8 cellular contexts compared by ENCODE assay signal in genomic region chr2:216034065-216034464, GRCh38. TPM values are rescaled to one million over a fixed set of nuclear protein-coding genes. Genes with fewer than 3 reads are reported as not detected.
DNase-seq lines count a peak whose midpoint lies in the region; ATAC-seq, FAIRE-seq and TF ChIP-seq lines count a peak whose summit lies in the region.

No MANE protein-coding gene starts in this region.

- no peaks in the 10 kb centered on the region for H3K27me3 ChIP-seq in CD8-positive, alpha-beta T cell (ENCODE audit: insufficient read depth, low read length)
- H3K27me3 ChIP-seq in adrenal gland (no peaks in the 10 kb centered on the region), right cardiac atrium (ENCODE audit: control insufficient read depth, insufficient read depth) (no peaks in the 10 kb centered on the region), small intestine (ENCODE audit: control insufficient read depth in 2 of 2, insufficient read depth in 2 of 2, low read length in 2 of 2) (no peaks in the 10 kb centered on the region)

- TF ChIP-seq POLR2A in adrenal gland (IDR thresholded peaks at IDR 0.05), result no peak

- no peak for FAIRE-seq in small intestine (lab: Jason Lieb, UNC)

- intact Hi-C loops in CD8-positive, alpha-beta T cell (cut with DNase I, micrococcal nuclease), result loop anchor here (1.0 to 10.0 kb wide), 6 partner anchors 24 to 632 kb away; partner anchors contain the start of genes XRCC5 (in 2 of the 2), PECR (in 1 of the 2) and TMEM169 (in 1 of the 2)
- intact Hi-C loops in adrenal gland (cut with DNase I) (no loop called here), right cardiac atrium (cut with DNase I) (loop anchor here in 1 of 4 donors (10.0 kb wide), 1 partner anchor 631 kb away; no protein-coding TSS in a partner anchor)

- H3K27ac ChIP-seq in CD8-positive, alpha-beta T cell (ENCODE audit: low read depth, low read length), result no peak overlapping the region
- H3K27ac ChIP-seq in adrenal gland, result no peak overlapping the region
- H3K27ac ChIP-seq in right cardiac atrium (ENCODE audit: low read length), result no peak overlapping the region
- no peak overlapping the region for H3K27ac ChIP-seq in small intestine (ENCODE audit: low read depth in 1 of 2, low read length in 1 of 2)

- H3K9me3 ChIP-seq in CD8-positive, alpha-beta T cell (ENCODE audit: low read length), result no peaks in the 10 kb centered on the region
- H3K9me3 ChIP-seq in adrenal gland (replicated peaks in 1 of 3), result no peaks in the 10 kb centered on the region
- no peaks in the 10 kb centered on the region for H3K9me3 ChIP-seq in right cardiac atrium (ENCODE audit: control insufficient read depth, low read length)
- H3K9me3 ChIP-seq in small intestine (ENCODE audit: control insufficient read depth, low read depth), result no peaks in the 10 kb centered on the region

- peaks cover 7% of the 10 kb centered on the region for H3K4me1 ChIP-seq in CD8-positive, alpha-beta T cell (ENCODE audit: insufficient read depth, low read length)
- peaks cover 0 to 6% of the 10 kb centered on the region in 2 donors for H3K4me1 ChIP-seq in adrenal gland (replicated peaks in 1 of 2)
- no peaks in the 10 kb centered on the region for H3K4me1 ChIP-seq in right cardiac atrium (ENCODE audit: control insufficient read depth, insufficient read depth, low read length)
- no peaks in the 10 kb centered on the region for H3K4me1 ChIP-seq in small intestine (ENCODE audit: control insufficient read depth in 2 of 2, insufficient read depth in 1 of 2, low read depth in 1 of 2, low read length in 1 of 2)

- POLR2A ChIA-PET in CD8-positive, alpha-beta T cell (lab: Charles Lee), result interaction anchor here (0.6 to 1.3 kb wide), 4 partner anchors 24 to 108 kb away, joined by 3 read pairs; partner anchors contain the start of genes PECR and TMEM169

- H3K36me3 ChIP-seq in CD8-positive, alpha-beta T cell (ENCODE audit: insufficient read depth, low read length), result no peaks in the 10 kb centered on the region
- H3K36me3 ChIP-seq in adrenal gland (replicated peaks in 1 of 2) (no peaks in the 10 kb centered on the region), small intestine (ENCODE audit: control insufficient read depth in 2 of 2, insufficient read depth in 2 of 2, low read length in 2 of 2) (peaks cover 4 to 9% of the 10 kb centered on the region in 2 donors)

- H3K27ac Mint-ChIP-seq in CD8-positive, alpha-beta T cell, result no peak overlapping the region

- CTCF ChIA-PET in CD8-positive, alpha-beta T cell (lab: Charles Lee), result interaction anchor here (0.6 to 5.5 kb wide), 33 partner anchors 10 to 632 kb away, joined by 3 to 77 read pairs (median 6); partner anchors contain the start of gene XRCC5

- H3K4me1 Mint-ChIP-seq in CD8-positive, alpha-beta T cell (ENCODE audit: low read depth), result peaks cover 19% of the 10 kb centered on the region

- peak; percentile 65 to 86 (median 75) for DNase-seq in CD8-positive, alpha-beta T cell
- peak; percentile 30 for DNase-seq in SW480 (ENCODE audit: low spot score)
- DNase-seq in adrenal gland, result peak; percentile 58 to 90 (median 73)
- peak; percentile 54 to 80 (median 69) for DNase-seq in right cardiac atrium
- peak; percentile 68 for DNase-seq in small intestine
- no peak for DNase-seq in DMS114 treated with DMSO at 0.1 percent for 48 hours (lab: John Stamatoyannopoulos, UW; ENCODE audit: unreplicated experiment)

- peak; percentile 75 for TF ChIP-seq CTCF in CD8-positive, alpha-beta T cell (IDR thresholded peaks at IDR 0.05)
- TF ChIP-seq CTCF in LNCAP (IDR thresholded peaks at IDR 0.05) (peak; percentile 80), adrenal gland (IDR thresholded peaks at IDR 0.05) (peak; percentile 64 to 92 (median 76))

- H3K36me3 Mint-ChIP-seq in CD8-positive, alpha-beta T cell, result peaks cover 42% of the 10 kb centered on the region

- H3K4me3 ChIP-seq in CD8-positive, alpha-beta T cell (ENCODE audit: low read depth, low read length), result no peak overlapping the region
- H3K4me3 ChIP-seq in adrenal gland (no peak overlapping the region), right cardiac atrium (ENCODE audit: low read length) (no peak overlapping the region), small intestine (ENCODE audit: low read depth in 1 of 2, low read length in 2 of 2) (no peak overlapping the region)

- H3K4me3 Mint-ChIP-seq in CD8-positive, alpha-beta T cell, result no peak overlapping the region

- H3K27me3 Mint-ChIP-seq in CD8-positive, alpha-beta T cell (ENCODE audit: low read depth), result no peaks in the 10 kb centered on the region

- 58 to 85% (median 61%) methylated on average over 1 of the region's 1 CpG for WGBS in adrenal gland, 4 donors
- 67% methylated on average over 1 of the region's 1 CpG for WGBS in right cardiac atrium
- WGBS in small intestine, 3 donors, result 50 to 92% (median 91%) methylated on average over 1 of the region's 1 CpG

- ATAC-seq in CD8-positive, alpha-beta T cell, result peak; percentile 95
- peak; percentile 42 for ATAC-seq in GM21381 (IDR thresholded peaks at IDR 0.05; ENCODE audit: unreplicated experiment)
- peak; percentile 43 to 57 for ATAC-seq in right cardiac atrium

- no peaks in the 10 kb centered on the region for H3K9me3 Mint-ChIP-seq in CD8-positive, alpha-beta T cell

RNA-seq across cellular contexts. Expression of gene MREG, which starts 20.7 kb away (rescaled TPM):
- 1 to 10 TPM; 3.2 to 3.6 TPM for total RNA-seq in CD8-positive, alpha-beta T cell
- total RNA-seq in adrenal gland, result 10 to 100 TPM in 3 of 8 donors, 1 to 10 TPM in 5; 4.2 to 14.4 (median 6.3) TPM
- 1 to 10 TPM; 3.1 to 6.4 (median 4.3) TPM for polyA plus RNA-seq in adrenal gland
- total RNA-seq in right cardiac atrium, result under 1 TPM; 0.31 to 0.82 (median 0.65) TPM
- 0.36 TPM for polyA plus RNA-seq in right cardiac atrium
- polyA plus RNA-seq in small intestine, result 1 to 10 TPM; 1.9 to 6.9 (median 2.8) TPM

RNA-seq across cellular contexts. Expression of gene PECR, which starts 47.5 kb away (rescaled TPM):
- total RNA-seq in CD8-positive, alpha-beta T cell, result 1 to 10 TPM; 5.9 to 6.4 TPM
- total RNA-seq in adrenal gland (10 to 100 TPM in 5 of 8 donors, 1 to 10 TPM in 3; 6.0 to 22.2 (median 10.8) TPM), right cardiac atrium (1 to 10 TPM; 2.9 to 7.9 (median 6.0) TPM)
- polyA plus RNA-seq in adrenal gland (10 to 100 TPM in 1 of 3 donors, 1 to 10 TPM in 2; 5.3 to 11.3 (median 8.2) TPM), right cardiac atrium (5.1 TPM), small intestine (10 to 100 TPM; 22.3 to 54.3 (median 27.8) TPM)

RNA-seq across cellular contexts. Expression of gene TMEM169, which starts 47.7 kb away (rescaled TPM):
- total RNA-seq in CD8-positive, alpha-beta T cell, result not detected
- total RNA-seq in adrenal gland (1 to 10 TPM in 2 of 8 donors, under 1 TPM in 6; 0.12 to 1.3 (median 0.64) TPM), right cardiac atrium (under 1 TPM in 3 of 4 donors, not detected in 1; 0.17 to 0.42 (median 0.32) TPM)
- polyA plus RNA-seq in adrenal gland (1 to 10 TPM in 1 of 3 donors, under 1 TPM in 2; 0.24 to 1.2 (median 0.88) TPM), right cardiac atrium (0.14 TPM), small intestine (1 to 10 TPM in 1 of 3 donors, under 1 TPM in 2; 0.54 to 1.1 (median 0.67) TPM)

Comparison
In these comparisons a context has a peak if more than half of its experiments do, and no peak if none do; other contexts are left out.
1. ATAC-seq: peak in every context shown above with its lines; median percentile 95 in CD8-positive, alpha-beta T cell; 50 in right cardiac atrium; 42 in GM21381.
2. intact Hi-C loops: an anchor here in CD8-positive, alpha-beta T cell (1.0 to 10.0 kb wide); none called in adrenal gland.